8 cellular contexts compared by ENCODE assay signal in genomic region chrX:44871114-44871645, GRCh38. TPM values are rescaled to one million over a fixed set of nuclear protein-coding genes. Genes with fewer than 3 reads are reported as not detected.
DNase-seq lines count a peak whose midpoint lies in the region; ATAC-seq, FAIRE-seq and TF ChIP-seq lines count a peak whose summit lies in the region.

No MANE protein-coding gene starts in this region.

- ATAC-seq in GM19397 (IDR thresholded peaks at IDR 0.05; ENCODE audit: unreplicated experiment), result no peak
- ATAC-seq in GM18511 (IDR thresholded peaks at IDR 0.05; ENCODE audit: unreplicated experiment), result no peak
- ATAC-seq in GM21390 (IDR thresholded peaks at IDR 0.05; ENCODE audit: unreplicated experiment), result no peak

- H3K27ac ChIP-seq in endothelial cell of umbilical vein (ENCODE audit: insufficient read depth, low read depth, low read length) (peak overlapping the region; percentile 74), neutrophil (peak overlapping the region; percentile 100)

- H3K9me1 ChIP-seq in endothelial cell of umbilical vein (replicated peaks; ENCODE audit: control insufficient read depth, extremely low read depth, insufficient read depth, low read length), result no peaks in the 10 kb centered on the region

- in situ Hi-C loops in GM13977 (cut with MboI; ENCODE audit: low pct_unique_long_range_greater_than_20kb, low sequenced_read_pairs, unreplicated experiment), result no loop called here

- no peak for TF ChIP-seq CTCF in endothelial cell of umbilical vein (IDR thresholded peaks at IDR 0.05; ENCODE audit: extremely low read depth in 1 of 2, insufficient read depth in 1 of 2, low read depth in 1 of 2, low read length in 2 of 2)
- TF ChIP-seq CTCF in neutrophil (IDR thresholded peaks at IDR 0.05), result no peak
- TF ChIP-seq CTCF in GM13977 (IDR thresholded peaks at IDR 0.05; ENCODE audit: extremely low read depth, insufficient read depth, missing control alignments), result no peak

- H3K27me3 ChIP-seq in endothelial cell of umbilical vein (ENCODE audit: control insufficient read depth in 2 of 2, insufficient read depth in 2 of 2, low read length in 2 of 2) (no peaks in the 10 kb centered on the region), neutrophil (no peaks in the 10 kb centered on the region)

- H3K36me3 ChIP-seq in endothelial cell of umbilical vein (ENCODE audit: control insufficient read depth in 2 of 2, extremely low read depth in 1 of 2, insufficient read depth in 2 of 2, low read length in 2 of 2) (no peaks in the 10 kb centered on the region), neutrophil (no peaks in the 10 kb centered on the region)

- H4K20me1 ChIP-seq in endothelial cell of umbilical vein (replicated peaks; ENCODE audit: control insufficient read depth, extremely low read depth, insufficient read depth, low read length), result no peaks in the 10 kb centered on the region

- H3K4me3 ChIP-seq in endothelial cell of umbilical vein (replicated peaks in 1 of 3; ENCODE audit: insufficient read depth in 1 of 3, low read depth in 1 of 3, low read length in 3 of 3), result peak overlapping the region in 1 of 3 experiments; percentile 85
- H3K4me3 ChIP-seq in neutrophil (ENCODE audit: low read depth in 1 of 2, low read length in 1 of 2), result no peak overlapping the region

- H3K79me2 ChIP-seq in endothelial cell of umbilical vein (ENCODE audit: control insufficient read depth, insufficient read depth, low read length), result peaks cover 25% of the 10 kb centered on the region

- POLR2A ChIA-PET in endothelial cell of umbilical vein (lab: Charles Lee), result no interaction called here

- CTCF ChIA-PET in endothelial cell of umbilical vein (lab: Charles Lee), result no interaction called here

- H2AFZ ChIP-seq in endothelial cell of umbilical vein (ENCODE audit: low read depth, low read length), result no peak overlapping the region

- intact Hi-C loops in endothelial cell of umbilical vein (cut with micrococcal nuclease), result loop anchor here (5.0 to 10.0 kb wide), 4 partner anchors 76 to 901 kb away; partner anchors contain the start of gene NDP

- DNase-seq in EH (ENCODE audit: low read depth), result peak; percentile 5
- peak; percentile 8 for DNase-seq in OCI-M1 (lab: John Stamatoyannopoulos, UW)
- no peak for DNase-seq in endothelial cell of umbilical vein (ENCODE audit: low read depth, low spot score)
- no peak for DNase-seq in GM13977 (ENCODE audit: low spot score)

- H3K4me1 ChIP-seq in endothelial cell of umbilical vein (ENCODE audit: control insufficient read depth, extremely low read depth, insufficient read depth, low read length), result peaks cover 5% of the 10 kb centered on the region
- H3K4me1 ChIP-seq in neutrophil (ENCODE audit: control insufficient read depth in 1 of 2, insufficient read depth in 1 of 2, low read depth in 1 of 2, low read length in 1 of 2), result peaks cover 19 to 31% of the 10 kb centered on the region in 2 experiments

- no peaks in the 10 kb centered on the region for H3K9me3 ChIP-seq in endothelial cell of umbilical vein (replicated peaks; ENCODE audit: control insufficient read depth, insufficient read depth, low read length)
- no peaks in the 10 kb centered on the region for H3K9me3 ChIP-seq in neutrophil

- dilution Hi-C loops in endothelial cell of umbilical vein (cut with MboI; ENCODE audit: extremely low pct_ligation_motif_present, low sequenced_read_pairs), result no loop called here

- H3K9ac ChIP-seq in endothelial cell of umbilical vein (replicated peaks; ENCODE audit: extremely low read depth, insufficient read depth, low read length), result peak overlapping the region; percentile 82

- BruUV-seq in endothelial cell of umbilical vein (replicated peaks; lab: Mats Ljungman, UMichigan), result no TSS peak

- peak overlapping the region; percentile 88 for H3K4me2 ChIP-seq in endothelial cell of umbilical vein (ENCODE audit: insufficient read depth, low read length)

- no peak for TF ChIP-seq POLR2A in endothelial cell of umbilical vein (IDR thresholded peaks at IDR 0.05; ENCODE audit: low read depth, low read length)

- no peak for FAIRE-seq in endothelial cell of umbilical vein (lab: Jason Lieb, UNC)

TF ChIP-seq in endothelial cell of umbilical vein, 7 proteins besides CTCF, POLR2A, EP300 and RAD21:
- TF ChIP-seq EZH2 (IDR thresholded peaks at IDR 0.05; ENCODE audit: borderline replicate concordance, low read depth, low read length, severe bottlenecking) (no peak), JUN (IDR thresholded peaks at IDR 0.05; ENCODE audit: borderline replicate concordance, insufficient read depth, insufficient read length, low read depth) (no peak), MYC (IDR thresholded peaks at IDR 0.05; ENCODE audit: low read depth, low read length) (no peak), FOS (IDR thresholded peaks at IDR 0.05; ENCODE audit: borderline replicate concordance, insufficient read depth, low read length) (no peak), GATA2 (IDR thresholded peaks at IDR 0.05; ENCODE audit: insufficient read depth, insufficient read length, low read depth, low read length) (no peak), MAX (IDR thresholded peaks at IDR 0.05; ENCODE audit: insufficient read depth, insufficient read length) (no peak), POLR2AphosphoS5 (IDR thresholded peaks at IDR 0.05; ENCODE audit: insufficient read depth, low read depth, low read length) (no peak)

RNA-seq across cellular contexts. Expression of gene KDM6A, which starts 1.8 kb away (rescaled TPM):
- total RNA-seq in endothelial cell of umbilical vein, result 16.1 and 20.6 TPM in 2 replicates
- 8.5 and 9.0 TPM in 2 replicates for polyA plus RNA-seq in endothelial cell of umbilical vein
- 7.0 and 8.9 TPM in 2 replicates for polyA plus RNA-seq in endothelial cell of umbilical vein (2011; cell fraction: cytosol; rRNA removed)
- 33.7 and 41.3 TPM in 2 replicates for polyA plus RNA-seq in endothelial cell of umbilical vein (2011; cell fraction: nucleus; rRNA removed)
- 7.4 and 9.8 TPM in 2 replicates for polyA plus RNA-seq in endothelial cell of umbilical vein (2012)
- polyA minus RNA-seq in endothelial cell of umbilical vein, result 37.4 and 47.2 TPM in 2 replicates
- 29.2 TPM for polyA minus RNA-seq in endothelial cell of umbilical vein (2011; cell fraction: cytosol; rRNA and poly(A)+ RNA removed)
- 71.6 and 94.4 TPM in 2 replicates for polyA minus RNA-seq in endothelial cell of umbilical vein (2011; cell fraction: nucleus; rRNA and poly(A)+ RNA removed)

RNA-seq across cellular contexts. Expression of gene DUSP21, which starts 27.4 kb away (rescaled TPM):
- not detected in 2 replicates for total RNA-seq in endothelial cell of umbilical vein
- polyA plus RNA-seq in endothelial cell of umbilical vein, result not detected in 2 replicates
- polyA plus RNA-seq in endothelial cell of umbilical vein (2011; cell fraction: cytosol; rRNA removed), result not detected in 2 replicates
- not detected in 2 replicates for polyA plus RNA-seq in endothelial cell of umbilical vein (2011; cell fraction: nucleus; rRNA removed)
- not detected in 2 replicates for polyA plus RNA-seq in endothelial cell of umbilical vein (2012)
- not detected in 2 replicates for polyA minus RNA-seq in endothelial cell of umbilical vein
- not detected for polyA minus RNA-seq in endothelial cell of umbilical vein (2011; cell fraction: cytosol; rRNA and poly(A)+ RNA removed)
- not detected in 2 replicates for polyA minus RNA-seq in endothelial cell of umbilical vein (2011; cell fraction: nucleus; rRNA and poly(A)+ RNA removed)

Comparison
In these comparisons a context has a peak if more than half of its experiments do, and no peak if none do; other contexts are left out.
1. DNase-seq: peak in EH (single experiment) and OCI-M1 (single experiment); none in endothelial cell of umbilical vein (single experiment) and GM13977 (single experiment).